ENCODE assay signal across 31 cellular contexts in the genomic region with DNA sequence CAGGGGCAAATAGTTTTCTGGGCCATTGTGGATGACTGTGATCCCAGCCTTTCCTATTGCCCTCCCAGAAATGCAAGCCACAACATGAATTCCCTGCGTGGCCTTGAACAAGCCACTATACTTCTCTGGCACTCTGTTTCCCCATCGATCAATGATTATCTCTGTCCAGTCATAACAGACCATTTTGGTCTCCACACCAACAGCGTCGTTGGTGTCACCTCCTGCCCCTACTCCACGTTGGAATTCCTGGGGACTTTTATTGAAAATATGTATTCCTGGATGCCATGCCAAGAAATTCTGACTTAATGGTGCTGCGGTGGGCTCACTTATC.
"Had no signal": no experiment of that assay in that cellular context is flagged by ENCODE, and none has a peak within 500 bp of the region (broad histone marks: within the 10 kb centered on the region; RNA-seq: fewer than 3 reads in every experiment).

No MANE protein-coding gene starts in this region.

- FAIRE-seq: keratinocyte had no signal

- H3K9me3 Mint-ChIP-seq: dendritic cell treated with granulocyte-macrophage colony-stimulating factor and Interleukin-4, amounts not matched to agents 40 ng/mL and 50 ng/mL, for 4 days; endodermal cell; memory B cell; mesothelial cell of epicardium; naive B cell; nephron; stimulated activated naive CD8-positive, alpha-beta T cell treated with anti-CD3 and anti-CD28 coated beads, Interleukin-15, amount 100 ng/mL, for 72 hours had no signal

- H3K36me3 ChIP-seq: colonic mucosa, gastrocnemius medialis, ovary, suprapubic skin, transverse colon, upper lobe of right lung, uterus had no signal

- H3K9me3 ChIP-seq: colonic mucosa, gastrocnemius medialis, mucosa of descending colon, ovary, suprapubic skin, transverse colon, upper lobe of right lung, uterus had no signal

- H3K4me1 Mint-ChIP-seq: nephron; stimulated activated naive CD8-positive, alpha-beta T cell treated with anti-CD3 and anti-CD28 coated beads, Interleukin-15, amount 100 ng/mL, for 72 hours had no signal

- H3K27ac ChIP-seq: epithelial cell of prostate, gastrocnemius medialis, ovary, suprapubic skin, upper lobe of right lung, uterus had no signal

- H3K4me2 ChIP-seq: smooth muscle cell had no signal

- H3K36me3 Mint-ChIP-seq: memory B cell, mesothelial cell of epicardium, naive B cell had no signal

- H3K4me3 ChIP-seq: colonic mucosa, gastrocnemius medialis, lung, mucosa of descending colon, ovary, smooth muscle cell, suprapubic skin, transverse colon, upper lobe of right lung, uterus had no signal

- H3K4me3 Mint-ChIP-seq: dendritic cell treated with granulocyte-macrophage colony-stimulating factor and Interleukin-4, amounts not matched to agents 40 ng/mL and 50 ng/mL, for 4 days; endodermal cell; memory B cell; mesothelial cell of epicardium; nephron; stimulated activated naive CD8-positive, alpha-beta T cell treated with anti-CD3 and anti-CD28 coated beads, Interleukin-15, amount 100 ng/mL, for 72 hours had no signal

- ATAC-seq: esophagus mucosa; gastrocnemius medialis; left ventricle myocardium superior; mucosa of descending colon; sciatic nerve; stimulated activated naive CD8-positive, alpha-beta T cell treated with anti-CD3 and anti-CD28 coated beads, Interleukin-15, amount 100 ng/mL, for 72 hours; upper lobe of right lung had no signal

- DNase-seq: colonic mucosa; effector CD8-positive, alpha-beta T cell; endodermal cell; foreskin fibroblast; gastrocnemius medialis; head of caudate nucleus; left ventricle myocardium superior; mucosa of descending colon; naive B cell; occipital lobe; ovary; stimulated activated CD4-positive, alpha-beta T cell treated with anti-CD3 and anti-CD28 coated beads, Interleukin-12 subunit alpha, Interleukin-12 subunit beta, amount 100 ng/mL, for 4 hours; stimulated activated CD4-positive, alpha-beta T cell treated with anti-CD3 and anti-CD28 coated beads, Interleukin-1b, Interleukin-23, amount 100 ng/mL, for 48 hours; stimulated activated CD4-positive, alpha-beta T cell treated with anti-CD3 and anti-CD28 coated beads, Interleukin-4, amount 100 ng/mL, for 1 hour; stimulated activated CD8-positive, alpha-beta memory T cell treated with anti-CD3 and anti-CD28 coated beads, Interleukin-4, amount 100 ng/mL, for 48 hours; stimulated activated naive CD4-positive, alpha-beta T cell; stimulated activated naive CD8-positive, alpha-beta T cell treated with anti-CD3 and anti-CD28 coated beads, Interleukin-15, amount 100 ng/mL, for 72 hours; transverse colon; upper lobe of right lung; uterus had no signal

- H3K4me1 ChIP-seq: gastrocnemius medialis, suprapubic skin, uterus had no signal

- H3K27ac Mint-ChIP-seq: dendritic cell treated with granulocyte-macrophage colony-stimulating factor and Interleukin-4, amounts not matched to agents 40 ng/mL and 50 ng/mL, for 4 days; endodermal cell; memory B cell; mesothelial cell of epicardium; naive B cell; nephron; stimulated activated naive CD8-positive, alpha-beta T cell treated with anti-CD3 and anti-CD28 coated beads, Interleukin-15, amount 100 ng/mL, for 72 hours had no signal

- H3K27me3 ChIP-seq: colonic mucosa, ovary, suprapubic skin, transverse colon, upper lobe of right lung, uterus had no signal
